Comparison of ENCODE assay signal across 14 cellular contexts in the genomic region with DNA sequence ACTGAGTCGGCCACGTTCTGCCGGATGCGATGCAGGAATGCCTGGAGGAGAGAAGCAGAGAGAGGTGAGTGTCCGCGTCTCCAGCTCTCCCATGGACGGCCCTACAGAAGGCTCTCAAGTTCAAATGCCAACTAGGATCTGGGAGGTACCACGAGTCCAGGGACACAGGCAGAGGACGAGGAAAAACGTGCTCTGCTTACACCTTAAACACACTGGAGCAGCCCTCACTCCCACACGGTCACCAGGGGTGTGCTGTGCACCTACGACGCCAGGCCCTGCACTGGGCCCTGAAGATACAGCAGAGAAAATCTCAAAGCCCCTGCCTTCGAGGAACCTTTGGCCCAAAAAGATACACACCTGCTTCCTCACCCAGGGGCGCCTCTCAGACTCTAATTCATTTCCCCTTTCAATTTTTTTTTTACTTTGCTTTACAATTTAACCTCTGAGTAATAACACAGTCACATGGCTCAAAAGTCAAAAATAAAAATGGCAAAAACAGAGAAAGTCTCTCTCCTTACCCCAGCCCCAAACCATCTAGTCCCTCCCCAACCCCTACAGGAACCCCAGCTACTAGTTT.
DNase-seq lines count a peak whose midpoint lies in the region; ATAC-seq and TF ChIP-seq lines count a peak whose summit lies in the region.
"Had no signal": no experiment of that assay in that cellular context is flagged by ENCODE, and none has a peak within 500 bp of the region (broad histone marks: within the 10 kb centered on the region; RNA-seq: fewer than 3 reads in every experiment).

No MANE protein-coding gene starts in this region.

- peaks cover 55% of the 10 kb centered on the region for H3K36me3 Mint-ChIP-seq in activated T-cell treated with anti-CD3 and anti-CD28 coated beads, Interleukin-2, amount 50 U/mL, for 24 hours (ENCODE audit: low read depth)
- peaks cover 28% of the 10 kb centered on the region for H3K36me3 Mint-ChIP-seq in central memory CD8-positive, alpha-beta T cell (ENCODE audit: insufficient read depth)

- H4K20me1 ChIP-seq in OCI-LY7 (ENCODE audit: insufficient read depth, low read length): no peaks in the 10 kb centered on the region
- H4K20me1 ChIP-seq in osteoblast (ENCODE audit: insufficient read depth, low read length): peaks cover 11% of the 10 kb centered on the region

- peaks cover 56% of the 10 kb centered on the region for H3K4me1 Mint-ChIP-seq in activated T-cell treated with anti-CD3 and anti-CD28 coated beads, Interleukin-2, amount 50 U/mL, for 24 hours (ENCODE audit: low read depth)
- peaks cover 65% of the 10 kb centered on the region for H3K4me1 Mint-ChIP-seq in central memory CD8-positive, alpha-beta T cell

- intact Hi-C loops in OCI-LY7 (cut with micrococcal nuclease; ENCODE audit: unreplicated experiment) (no loop called here), upper lobe of right lung (cut with DNase I) (no loop called here)

- POLR2A ChIA-PET in OCI-LY7 (lab: Charles Lee): no interaction called here

- no peaks in the 10 kb centered on the region for H3K79me2 ChIP-seq in OCI-LY7 (ENCODE audit: insufficient read depth, low read depth, low read length)
- H3K79me2 ChIP-seq in osteoblast (ENCODE audit: insufficient read depth, low read length): no peaks in the 10 kb centered on the region

- no peak for ATAC-seq in central memory CD8-positive, alpha-beta T cell (replicated peaks; ENCODE audit: extremely low read depth, poor library complexity, severe bottlenecking)
- ATAC-seq in upper lobe of right lung: no peak
- ATAC-seq: mucosa of descending colon had no signal

- H3K36me3 ChIP-seq in OCI-LY7 (ENCODE audit: insufficient read depth, low read length) (peaks cover 11% of the 10 kb centered on the region; the same call in 1 of the 2 replicates), osteoblast (ENCODE audit: insufficient read depth, low read length) (no peaks in the 10 kb centered on the region), upper lobe of right lung (no peaks in the 10 kb centered on the region)

- no peak overlapping the region for H3K4me3 Mint-ChIP-seq in activated T-cell treated with anti-CD3 and anti-CD28 coated beads, Interleukin-2, amount 50 U/mL, for 24 hours
- H3K4me3 Mint-ChIP-seq in central memory CD8-positive, alpha-beta T cell: no peak overlapping the region

- BruUV-seq in OCI-LY7 (replicated peaks; lab: Mats Ljungman, UMichigan): no TSS peak

- H3K27ac ChIP-seq in OCI-LY7 (ENCODE audit: low read depth, low read length, poor library complexity, severe bottlenecking) (peak overlapping the region; percentile 22), osteoblast (ENCODE audit: low read depth, low read length) (no peak overlapping the region), upper lobe of right lung (no peak overlapping the region)
- H3K27ac ChIP-seq: KMS-11 had no signal

- TF ChIP-seq CTCF in OCI-LY7 (conservative IDR thresholded peaks at IDR 0.05; ENCODE audit: low read length) (no peak), osteoblast (IDR thresholded peaks at IDR 0.05; ENCODE audit: extremely low read depth, low read depth, low read length) (no peak), upper lobe of right lung (IDR thresholded peaks at IDR 0.05) (no peak)

- no peak for DNase-seq in activated T-cell treated with anti-CD3 and anti-CD28 coated beads, Interleukin-2, amount 50 U/mL, for 24 hours
- DNase-seq in activated T-cell treated with anti-CD3 and anti-CD28 coated beads, Interleukin-2, amount 50 U/mL, for 48 hours: no peak
- DNase-seq in OCI-LY7 (ENCODE audit: low spot score): peak; percentile 24
- DNase-seq in central memory CD8-positive, alpha-beta T cell (ENCODE audit: low spot score in 2 of 2): no peak
- DNase-seq in osteoblast (ENCODE audit: insufficient read length, low spot score, missing footprints): peak; percentile 77
- no peak for DNase-seq in mesenteric fat pad (ENCODE audit: low spot score)
- no peak for DNase-seq in upper lobe of right lung
- DNase-seq in T-helper 9 cell: no peak
- DNase-seq: ACHN; mucosa of descending colon; NCI-H2107; NK-92 treated with Interleukin-12 subunit alpha and Interleukin-12 subunit beta, amount 100 ng/mL, for 24 hours had no signal

- no peaks in the 10 kb centered on the region for H3K9me3 Mint-ChIP-seq in activated T-cell treated with anti-CD3 and anti-CD28 coated beads, Interleukin-2, amount 50 U/mL, for 24 hours
- H3K9me3 Mint-ChIP-seq in central memory CD8-positive, alpha-beta T cell: no peaks in the 10 kb centered on the region

- no peaks in the 10 kb centered on the region for H3K27me3 ChIP-seq in osteoblast (ENCODE audit: insufficient read depth, low read length)
- H3K27me3 ChIP-seq in upper lobe of right lung: no peaks in the 10 kb centered on the region

- H3K27me3 Mint-ChIP-seq in activated T-cell treated with anti-CD3 and anti-CD28 coated beads, Interleukin-2, amount 50 U/mL, for 24 hours: no peaks in the 10 kb centered on the region
- H3K27me3 Mint-ChIP-seq in central memory CD8-positive, alpha-beta T cell: no peaks in the 10 kb centered on the region

- peak overlapping the region; percentile 66 for H3K27ac Mint-ChIP-seq in activated T-cell treated with anti-CD3 and anti-CD28 coated beads, Interleukin-2, amount 50 U/mL, for 24 hours
- H3K27ac Mint-ChIP-seq in central memory CD8-positive, alpha-beta T cell (ENCODE audit: low read depth): peak overlapping the region; percentile 47

- peaks cover 58% of the 10 kb centered on the region for H3K4me1 ChIP-seq in OCI-LY7 (ENCODE audit: insufficient read depth, low read length, poor library complexity, severe bottlenecking)
- no peaks in the 10 kb centered on the region for H3K4me1 ChIP-seq in osteoblast (ENCODE audit: insufficient read depth, low read length)
- H3K4me1 ChIP-seq in upper lobe of right lung: peaks cover 23% of the 10 kb centered on the region

- H3K9me3 ChIP-seq in OCI-LY7 (ENCODE audit: low read length) (no peaks in the 10 kb centered on the region), osteoblast (ENCODE audit: low read depth, low read length) (no peaks in the 10 kb centered on the region), upper lobe of right lung (no peaks in the 10 kb centered on the region)
- H3K9me3 ChIP-seq: mucosa of descending colon, SK-N-SH had no signal

- no peak overlapping the region for H2AFZ ChIP-seq in OCI-LY7 (ENCODE audit: low read length)
- H2AFZ ChIP-seq in osteoblast (ENCODE audit: low read length): no peak overlapping the region

- H3K4me2 ChIP-seq in OCI-LY7 (ENCODE audit: low read length) (peak overlapping the region; percentile 18; the same call in 1 of the 2 replicates), osteoblast (ENCODE audit: insufficient read depth, low read length) (no peak overlapping the region)
- H3K4me2 ChIP-seq: KMS-11, SK-N-SH had no signal

- H3K9me2 ChIP-seq in OCI-LY7 (ENCODE audit: insufficient read depth, low read length): no peaks in the 10 kb centered on the region
- H3K9me2 ChIP-seq: SK-N-SH had no signal

- no peak overlapping the region for H3K4me3 ChIP-seq in OCI-LY7 (ENCODE audit: low read depth, low read length, poor library complexity, severe bottlenecking)
- H3K4me3 ChIP-seq in osteoblast (ENCODE audit: insufficient read depth, low read length): no peak overlapping the region
- H3K4me3 ChIP-seq in upper lobe of right lung: no peak overlapping the region
- H3K4me3 ChIP-seq: mucosa of descending colon had no signal

- CTCF ChIA-PET in OCI-LY7 (lab: Charles Lee; ENCODE audit: unreplicated experiment): no interaction called here

Comparison
In these comparisons a context has a peak if more than half of its experiments do, and no peak if none do; other contexts are left out.
1. DNase-seq: peak in OCI-LY7 (single experiment) and osteoblast (single experiment); none in activated T-cell treated with anti-CD3 and anti-CD28 coated beads, Interleukin-2, amount 50 U/mL, for 24 hours (single experiment), activated T-cell treated with anti-CD3 and anti-CD28 coated beads, Interleukin-2, amount 50 U/mL, for 48 hours (0 of 2), central memory CD8-positive, alpha-beta T cell (0 of 2), mesenteric fat pad (single experiment), upper lobe of right lung (single experiment) and T-helper 9 cell (single experiment).